In the genomic region with DNA sequence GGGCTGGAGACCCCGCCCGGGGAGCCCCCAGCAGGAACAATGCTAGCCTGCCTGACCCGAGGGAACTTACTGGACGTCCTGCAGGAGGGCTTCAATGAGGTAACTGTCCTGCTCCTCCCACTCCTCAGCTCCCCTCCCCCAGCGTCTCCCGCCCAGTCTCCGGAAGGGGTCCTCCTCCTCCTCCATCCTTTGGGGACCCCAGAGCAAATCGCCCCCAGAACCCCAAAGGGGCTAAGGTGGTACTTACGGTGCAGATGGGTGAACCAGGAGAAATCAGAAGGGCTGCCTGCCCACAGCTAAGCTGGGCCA, we compare ENCODE assay signal across 1 cellular context.
A peak's percentile ranks its signal among the peaks of the same experiment; 100 is the strongest.
TF ChIP-seq lines count a peak whose summit lies in the region.

No MANE protein-coding gene starts in this region.

TF ChIP-seq in HepG2, 621 proteins besides CTCF, POLR2A, EP300 and RAD21 (continues in another document):
- TF ChIP-seq ZNF501 (CRISPR knock-in tag; IDR thresholded peaks at IDR 0.05) (peak; percentile 48; the same call in 1 of the 2 replicates), PPARG (CRISPR knock-in tag; conservative IDR thresholded peaks at IDR 0.05) (no peak; the same call in 1 of the 2 replicates), ETV5 (CRISPR knock-in tag; IDR thresholded peaks at IDR 0.05; ENCODE audit: borderline replicate concordance) (peak; percentile 12; the same call in 1 of the 2 replicates), CEBPG (CRISPR knock-in tag; IDR thresholded peaks at IDR 0.05) (0 out of 2 replicates have a peak, but pooled peaks have one; percentile 26), ZNF331 (CRISPR knock-in tag; IDR thresholded peaks at IDR 0.05) (0 out of 2 replicates have a peak, but pooled peaks have one; percentile 0), ZFP37 (CRISPR knock-in tag; IDR thresholded peaks at IDR 0.05; ENCODE audit: borderline replicate concordance) (no peak), KLF6 (CRISPR knock-in tag; IDR thresholded peaks at IDR 0.05) (0 out of 2 replicates have a peak, but pooled peaks have one; percentile 2), ZNF451 (CRISPR knock-in tag; IDR thresholded peaks at IDR 0.05) (no peak), ETV6 (CRISPR knock-in tag; conservative IDR thresholded peaks at IDR 0.05) (no peak), ZFAT (CRISPR knock-in tag; conservative IDR thresholded peaks at IDR 0.05) (no peak), RAD51 (IDR thresholded peaks at IDR 0.05; ENCODE audit: borderline replicate concordance) (no peak), PITX1 (CRISPR knock-in tag; IDR thresholded peaks at IDR 0.05) (0 out of 2 replicates have a peak, but pooled peaks have one; percentile 8), ZNF891 (CRISPR knock-in tag; IDR thresholded peaks at IDR 0.05) (0 out of 2 replicates have a peak, but pooled peaks have one; percentile 37), KMT2B (CRISPR knock-in tag; IDR thresholded peaks at IDR 0.05) (peak; percentile 58; the same call in 1 of the 2 replicates), MXD3 (CRISPR knock-in tag; IDR thresholded peaks at IDR 0.05) (peak; percentile 19; the same call in 1 of the 2 replicates), SIN3A (IDR thresholded peaks at IDR 0.05; ENCODE audit: borderline replicate concordance, low read depth, low read length) (0 out of 2 replicates have a peak, but pooled peaks have one; percentile 19), TAF1 (CRISPR knock-in tag; IDR thresholded peaks at IDR 0.05) (0 out of 2 replicates have a peak, but pooled peaks have one; percentile 20), CCAR2 (optimal IDR thresholded peaks at IDR 0.05; ENCODE audit: low read depth, low read length) (no peak), MXI1 (IDR thresholded peaks at IDR 0.05; ENCODE audit: borderline replicate concordance, low read depth, low read length) (no peak), ZNF619 (CRISPR knock-in tag; IDR thresholded peaks at IDR 0.05) (0 out of 2 replicates have a peak, but pooled peaks have one; percentile 12), ZSCAN22 (CRISPR knock-in tag; IDR thresholded peaks at IDR 0.05) (no peak), ZSCAN31 (CRISPR knock-in tag; IDR thresholded peaks at IDR 0.05; ENCODE audit: low read depth) (0 out of 2 replicates have a peak, but pooled peaks have one; percentile 4), PHF8 (CRISPR knock-in tag; IDR thresholded peaks at IDR 0.05) (0 out of 2 replicates have a peak, but pooled peaks have one; percentile 20), ERF (CRISPR knock-in tag; IDR thresholded peaks at IDR 0.05) (0 out of 2 replicates have a peak, but pooled peaks have one; percentile 11), HDAC2 (CRISPR knock-in tag; IDR thresholded peaks at IDR 0.05) (0 out of 2 replicates have a peak, but pooled peaks have one; percentile 40), SP5 (CRISPR knock-in tag; IDR thresholded peaks at IDR 0.05; ENCODE audit: borderline replicate concordance, low read depth) (peak; percentile 21; the same call in 1 of the 2 replicates), PRPF4 (IDR thresholded peaks at IDR 0.05; ENCODE audit: low read depth, low read length, poor library complexity, severe bottlenecking) (no peak), MAFK (conservative IDR thresholded peaks at IDR 0.05 in 1 of 2, IDR thresholded peaks at IDR 0.05 in 1 of 2; ENCODE audit: low read length in 2 of 2) (no peak), GMEB2 (CRISPR knock-in tag; IDR thresholded peaks at IDR 0.05; ENCODE audit: low read depth) (no peak), TEAD3 (CRISPR knock-in tag; optimal IDR thresholded peaks at IDR 0.05; ENCODE audit: borderline replicate concordance) (no peak), SOX5 (CRISPR knock-in tag; IDR thresholded peaks at IDR 0.05; ENCODE audit: borderline replicate concordance) (peak; percentile 34; the same call in 1 of the 2 replicates), REXO4 (CRISPR knock-in tag; IDR thresholded peaks at IDR 0.05; ENCODE audit: borderline replicate concordance) (no peak), ZNF281 (CRISPR knock-in tag; IDR thresholded peaks at IDR 0.05; ENCODE audit: borderline replicate concordance) (peak; percentile 71)
- TF ChIP-seq, protein P1, sequence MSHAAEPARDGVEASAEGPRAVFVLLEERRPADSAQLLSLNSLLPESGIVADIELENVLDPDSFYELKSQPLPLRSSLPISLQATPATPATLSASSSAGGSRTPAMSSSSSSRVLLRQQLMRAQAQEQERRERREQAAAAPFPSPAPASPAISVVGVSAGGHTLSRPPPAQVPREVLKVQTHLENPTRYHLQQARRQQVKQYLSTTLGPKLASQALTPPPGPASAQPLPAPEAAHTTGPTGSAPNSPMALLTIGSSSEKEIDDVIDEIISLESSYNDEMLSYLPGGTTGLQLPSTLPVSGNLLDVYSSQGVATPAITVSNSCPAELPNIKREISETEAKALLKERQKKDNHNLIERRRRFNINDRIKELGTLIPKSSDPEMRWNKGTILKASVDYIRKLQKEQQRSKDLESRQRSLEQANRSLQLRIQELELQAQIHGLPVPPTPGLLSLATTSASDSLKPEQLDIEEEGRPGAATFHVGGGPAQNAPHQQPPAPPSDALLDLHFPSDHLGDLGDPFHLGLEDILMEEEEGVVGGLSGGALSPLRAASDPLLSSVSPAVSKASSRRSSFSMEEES (CRISPR knock-in tag; IDR thresholded peaks at IDR 0.05): 0 out of 2 replicates have a peak, but pooled peaks have one; percentile 15
- TF ChIP-seq, protein P2, sequence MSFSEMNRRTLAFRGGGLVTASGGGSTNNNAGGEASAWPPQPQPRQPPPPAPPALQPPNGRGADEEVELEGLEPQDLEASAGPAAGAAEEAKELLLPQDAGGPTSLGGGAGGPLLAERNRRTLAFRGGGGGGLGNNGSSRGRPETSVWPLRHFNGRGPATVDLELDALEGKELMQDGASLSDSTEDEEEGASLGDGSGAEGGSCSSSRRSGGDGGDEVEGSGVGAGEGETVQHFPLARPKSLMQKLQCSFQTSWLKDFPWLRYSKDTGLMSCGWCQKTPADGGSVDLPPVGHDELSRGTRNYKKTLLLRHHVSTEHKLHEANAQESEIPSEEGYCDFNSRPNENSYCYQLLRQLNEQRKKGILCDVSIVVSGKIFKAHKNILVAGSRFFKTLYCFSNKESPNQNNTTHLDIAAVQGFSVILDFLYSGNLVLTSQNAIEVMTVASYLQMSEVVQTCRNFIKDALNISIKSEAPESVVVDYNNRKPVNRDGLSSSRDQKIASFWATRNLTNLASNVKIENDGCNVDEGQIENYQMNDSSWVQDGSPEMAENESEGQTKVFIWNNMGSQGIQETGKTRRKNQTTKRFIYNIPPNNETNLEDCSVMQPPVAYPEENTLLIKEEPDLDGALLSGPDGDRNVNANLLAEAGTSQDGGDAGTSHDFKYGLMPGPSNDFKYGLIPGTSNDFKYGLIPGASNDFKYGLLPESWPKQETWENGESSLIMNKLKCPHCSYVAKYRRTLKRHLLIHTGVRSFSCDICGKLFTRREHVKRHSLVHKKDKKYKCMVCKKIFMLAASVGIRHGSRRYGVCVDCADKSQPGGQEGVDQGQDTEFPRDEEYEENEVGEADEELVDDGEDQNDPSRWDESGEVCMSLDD (CRISPR knock-in tag; IDR thresholded peaks at IDR 0.05; ENCODE audit: borderline replicate concordance): no peak
- TF ChIP-seq, protein P3, sequence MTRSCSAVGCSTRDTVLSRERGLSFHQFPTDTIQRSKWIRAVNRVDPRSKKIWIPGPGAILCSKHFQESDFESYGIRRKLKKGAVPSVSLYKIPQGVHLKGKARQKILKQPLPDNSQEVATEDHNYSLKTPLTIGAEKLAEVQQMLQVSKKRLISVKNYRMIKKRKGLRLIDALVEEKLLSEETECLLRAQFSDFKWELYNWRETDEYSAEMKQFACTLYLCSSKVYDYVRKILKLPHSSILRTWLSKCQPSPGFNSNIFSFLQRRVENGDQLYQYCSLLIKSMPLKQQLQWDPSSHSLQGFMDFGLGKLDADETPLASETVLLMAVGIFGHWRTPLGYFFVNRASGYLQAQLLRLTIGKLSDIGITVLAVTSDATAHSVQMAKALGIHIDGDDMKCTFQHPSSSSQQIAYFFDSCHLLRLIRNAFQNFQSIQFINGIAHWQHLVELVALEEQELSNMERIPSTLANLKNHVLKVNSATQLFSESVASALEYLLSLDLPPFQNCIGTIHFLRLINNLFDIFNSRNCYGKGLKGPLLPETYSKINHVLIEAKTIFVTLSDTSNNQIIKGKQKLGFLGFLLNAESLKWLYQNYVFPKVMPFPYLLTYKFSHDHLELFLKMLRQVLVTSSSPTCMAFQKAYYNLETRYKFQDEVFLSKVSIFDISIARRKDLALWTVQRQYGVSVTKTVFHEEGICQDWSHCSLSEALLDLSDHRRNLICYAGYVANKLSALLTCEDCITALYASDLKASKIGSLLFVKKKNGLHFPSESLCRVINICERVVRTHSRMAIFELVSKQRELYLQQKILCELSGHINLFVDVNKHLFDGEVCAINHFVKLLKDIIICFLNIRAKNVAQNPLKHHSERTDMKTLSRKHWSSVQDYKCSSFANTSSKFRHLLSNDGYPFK (CRISPR knock-in tag; IDR thresholded peaks at IDR 0.05; ENCODE audit: borderline replicate concordance): peak; percentile 29; the same call in 1 of the 2 replicates
- TF ChIP-seq, protein P4, sequence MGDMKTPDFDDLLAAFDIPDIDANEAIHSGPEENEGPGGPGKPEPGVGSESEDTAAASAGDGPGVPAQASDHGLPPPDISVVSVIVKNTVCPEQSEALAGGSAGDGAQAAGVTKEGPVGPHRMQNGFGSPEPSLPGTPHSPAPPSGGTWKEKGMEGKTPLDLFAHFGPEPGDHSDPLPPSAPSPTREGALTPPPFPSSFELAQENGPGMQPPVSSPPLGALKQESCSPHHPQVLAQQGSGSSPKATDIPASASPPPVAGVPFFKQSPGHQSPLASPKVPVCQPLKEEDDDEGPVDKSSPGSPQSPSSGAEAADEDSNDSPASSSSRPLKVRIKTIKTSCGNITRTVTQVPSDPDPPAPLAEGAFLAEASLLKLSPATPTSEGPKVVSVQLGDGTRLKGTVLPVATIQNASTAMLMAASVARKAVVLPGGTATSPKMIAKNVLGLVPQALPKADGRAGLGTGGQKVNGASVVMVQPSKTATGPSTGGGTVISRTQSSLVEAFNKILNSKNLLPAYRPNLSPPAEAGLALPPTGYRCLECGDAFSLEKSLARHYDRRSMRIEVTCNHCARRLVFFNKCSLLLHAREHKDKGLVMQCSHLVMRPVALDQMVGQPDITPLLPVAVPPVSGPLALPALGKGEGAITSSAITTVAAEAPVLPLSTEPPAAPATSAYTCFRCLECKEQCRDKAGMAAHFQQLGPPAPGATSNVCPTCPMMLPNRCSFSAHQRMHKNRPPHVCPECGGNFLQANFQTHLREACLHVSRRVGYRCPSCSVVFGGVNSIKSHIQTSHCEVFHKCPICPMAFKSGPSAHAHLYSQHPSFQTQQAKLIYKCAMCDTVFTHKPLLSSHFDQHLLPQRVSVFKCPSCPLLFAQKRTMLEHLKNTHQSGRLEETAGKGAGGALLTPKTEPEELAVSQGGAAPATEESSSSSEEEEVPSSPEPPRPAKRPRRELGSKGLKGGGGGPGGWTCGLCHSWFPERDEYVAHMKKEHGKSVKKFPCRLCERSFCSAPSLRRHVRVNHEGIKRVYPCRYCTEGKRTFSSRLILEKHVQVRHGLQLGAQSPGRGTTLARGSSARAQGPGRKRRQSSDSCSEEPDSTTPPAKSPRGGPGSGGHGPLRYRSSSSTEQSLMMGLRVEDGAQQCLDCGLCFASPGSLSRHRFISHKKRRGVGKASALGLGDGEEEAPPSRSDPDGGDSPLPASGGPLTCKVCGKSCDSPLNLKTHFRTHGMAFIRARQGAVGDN (CRISPR knock-in tag; IDR thresholded peaks at IDR 0.05): 0 out of 2 replicates have a peak, but pooled peaks have one; percentile 64
- TF ChIP-seq, protein P5, sequence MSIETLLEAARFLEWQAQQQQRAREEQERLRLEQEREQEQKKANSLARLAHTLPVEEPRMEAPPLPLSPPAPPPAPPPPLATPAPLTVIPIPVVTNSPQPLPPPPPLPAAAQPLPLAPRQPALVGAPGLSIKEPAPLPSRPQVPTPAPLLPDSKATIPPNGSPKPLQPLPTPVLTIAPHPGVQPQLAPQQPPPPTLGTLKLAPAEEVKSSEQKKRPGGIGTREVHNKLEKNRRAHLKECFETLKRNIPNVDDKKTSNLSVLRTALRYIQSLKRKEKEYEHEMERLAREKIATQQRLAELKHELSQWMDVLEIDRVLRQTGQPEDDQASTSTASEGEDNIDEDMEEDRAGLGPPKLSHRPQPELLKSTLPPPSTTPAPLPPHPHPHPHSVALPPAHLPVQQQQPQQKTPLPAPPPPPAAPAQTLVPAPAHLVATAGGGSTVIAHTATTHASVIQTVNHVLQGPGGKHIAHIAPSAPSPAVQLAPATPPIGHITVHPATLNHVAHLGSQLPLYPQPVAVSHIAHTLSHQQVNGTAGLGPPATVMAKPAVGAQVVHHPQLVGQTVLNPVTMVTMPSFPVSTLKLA (IDR thresholded peaks at IDR 0.05): no peak
- TF ChIP-seq, protein P6, sequence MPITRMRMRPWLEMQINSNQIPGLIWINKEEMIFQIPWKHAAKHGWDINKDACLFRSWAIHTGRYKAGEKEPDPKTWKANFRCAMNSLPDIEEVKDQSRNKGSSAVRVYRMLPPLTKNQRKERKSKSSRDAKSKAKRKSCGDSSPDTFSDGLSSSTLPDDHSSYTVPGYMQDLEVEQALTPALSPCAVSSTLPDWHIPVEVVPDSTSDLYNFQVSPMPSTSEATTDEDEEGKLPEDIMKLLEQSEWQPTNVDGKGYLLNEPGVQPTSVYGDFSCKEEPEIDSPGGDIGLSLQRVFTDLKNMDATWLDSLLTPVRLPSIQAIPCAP (CRISPR knock-in tag; IDR thresholded peaks at IDR 0.05; ENCODE audit: low read depth): no peak
